In the genomic region with DNA sequence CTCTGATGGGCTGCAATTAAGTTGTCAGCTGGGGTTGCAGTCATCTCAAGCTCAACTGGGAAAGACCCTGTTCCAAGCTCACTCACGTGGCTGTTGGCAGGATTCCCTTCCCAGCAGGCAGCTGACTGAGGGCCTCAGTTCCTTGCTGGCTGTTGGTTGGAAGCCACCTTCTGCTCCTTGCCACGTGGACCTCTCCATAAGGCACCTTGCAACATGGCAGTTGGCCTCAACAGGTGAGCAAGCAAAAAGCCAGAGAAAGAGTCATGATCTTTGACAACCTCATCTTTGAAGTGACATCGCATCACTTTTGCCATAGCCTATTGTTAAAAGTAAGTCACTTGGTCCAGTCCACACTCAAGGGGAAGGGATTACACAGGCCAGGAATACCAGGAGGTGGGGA, we compare ENCODE assay signal across 30 cellular contexts. TPM values are rescaled to one million over a fixed set of nuclear protein-coding genes. Genes with fewer than 3 reads are reported as not detected.
"Had no signal": no experiment of that assay in that cellular context is flagged by ENCODE, and none has a peak within 500 bp of the region (broad histone marks: within the 10 kb centered on the region; RNA-seq: fewer than 3 reads in every experiment).

No MANE protein-coding gene starts in this region.

- H3K27me3 ChIP-seq: cardiac muscle cell, SJCRH30 had no signal

- H3K4me3 ChIP-seq: cardiac muscle cell, SJCRH30, SK-N-MC had no signal

- H3K9me3 ChIP-seq: SJCRH30 had no signal

- H3K36me3 ChIP-seq: cardiac muscle cell, SJCRH30 had no signal

- H3K27ac ChIP-seq: cardiac muscle cell, SJCRH30, SK-N-MC had no signal

- DNase-seq: activated CD4-positive, alpha-beta T cell treated with anti-CD3 and anti-CD28 coated beads, Interleukin-2, amount 10 ng/mL, durations not matched to agents 24 days and 14 days; activated CD4-positive, alpha-beta T cell treated with anti-CD3 and anti-CD28 coated beads, Interleukin-2, amount 50 U/mL, for 4 hours; activated CD8-positive, alpha-beta T cell treated with anti-CD3 and anti-CD28 coated beads for 36 hours; activated effector memory CD4-positive, alpha-beta T cell treated with anti-CD3 and anti-CD28 coated beads, Interleukin-2, amount 50 U/mL, for 16 hours; activated naive CD4-positive, alpha-beta T cell; activated naive CD8-positive, alpha-beta T cell treated with anti-CD3 and anti-CD28 coated beads, Interleukin-2, amount 10 ng/mL, durations not matched to agents 7 days and 5 days; activated T-cell treated with anti-CD3 and anti-CD28 coated beads, Interleukin-2, amount 50 U/mL, for 1 hour; activated T-cell treated with anti-CD3 and anti-CD28 coated beads, Interleukin-2, amount 50 U/mL, for 72 hours; Karpas-422; KBM-7; NCI-H1105; NCI-H1417 treated with DMSO at 0.1 percent for 48 hours; NCI-H187 treated with DMSO at 0.1 percent for 48 hours; NCI-H2081 treated with DMSO at 0.1 percent for 48 hours; NCI-H226; NCI-H524 treated with DMSO at 0.1 percent for 48 hours; NCI-H748 treated with DMSO at 0.1 percent for 48 hours; OCI-M1; SHP77; SJCRH30 had no signal

- FAIRE-seq: astrocyte, TTC549 had no signal

- H3K4me1 ChIP-seq: SJCRH30 had no signal

RNA-seq across cellular contexts. Expression of gene GRXCR2, which starts 19.8 kb away (rescaled TPM):
- total RNA-seq: activated CD4-positive, alpha-beta T cell treated with anti-CD3 and anti-CD28 coated beads, Interleukin-2, amount 10 ng/mL, durations not matched to agents 24 days and 14 days; activated CD8-positive, alpha-beta memory T cell treated with anti-CD3 and anti-CD28 coated beads for 36 hours; activated CD8-positive, alpha-beta T cell treated with anti-CD3 and anti-CD28 coated beads for 36 hours; activated naive CD8-positive, alpha-beta T cell treated with anti-CD3 and anti-CD28 coated beads, Interleukin-2, amount 10 ng/mL, durations not matched to agents 7 days and 5 days; activated T-cell treated with anti-CD3 and anti-CD28 coated beads, Interleukin-2, amount 50 U/mL, for 72 hours; activated T-helper 17 cell treated with anti-CD3 and anti-CD28 coated beads, Interleukin-2, amount 50 U/mL, for 72 hours; astrocyte; cardiac muscle cell; MCF 10A; NCI-H460; RPMI7951; SJCRH30 had no signal
- polyA plus RNA-seq: adipose tissue, cardiac muscle cell had no signal
